ENCODE assay signal across 8 cellular contexts in the genomic region with DNA sequence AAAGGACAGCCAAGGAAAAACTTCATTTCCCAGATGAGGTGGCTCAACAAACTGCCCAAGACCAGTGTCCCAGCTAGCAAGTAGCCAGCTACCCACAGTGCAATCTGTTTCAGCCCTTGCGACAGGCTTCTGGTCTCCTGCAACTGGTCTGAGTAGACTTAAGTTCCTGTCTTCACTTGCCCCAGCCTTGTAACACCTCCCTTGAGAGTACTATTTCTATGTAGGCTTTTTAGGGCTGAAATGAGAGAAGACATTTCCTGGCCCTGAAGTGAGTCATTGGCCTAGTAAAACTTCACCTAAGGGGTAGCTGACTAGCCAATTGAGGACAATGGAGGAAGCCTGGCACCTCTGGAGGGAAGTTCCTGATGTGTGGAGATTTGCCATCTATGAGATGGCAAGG.
A peak's percentile ranks its signal among the peaks of the same experiment; 100 is the strongest.
DNase-seq lines count a peak whose midpoint lies in the region; ATAC-seq and TF ChIP-seq lines count a peak whose summit lies in the region.

No MANE protein-coding gene starts in this region.

- TF ChIP-seq CTCF in fibroblast of mammary gland (conservative IDR thresholded peaks at IDR 0.05; ENCODE audit: control insufficient read depth, insufficient read depth, low read depth, low read length) = no peak

- peak; percentile 99 for ATAC-seq in GM21619 (IDR thresholded peaks at IDR 0.05; ENCODE audit: unreplicated experiment)
- no peak for ATAC-seq in GM21526 (IDR thresholded peaks at IDR 0.05; ENCODE audit: low FRiP score, unreplicated experiment)

- H3K9me3 ChIP-seq in CD8-positive, alpha-beta memory T cell (ENCODE audit: low read length) = no peaks in the 10 kb centered on the region

- H3K27ac ChIP-seq in CD8-positive, alpha-beta memory T cell (ENCODE audit: low read depth, low read length) = no peak overlapping the region

- H3K27ac Mint-ChIP-seq in CD8-positive, alpha-beta memory T cell = no peak overlapping the region

- H3K4me3 Mint-ChIP-seq in CD8-positive, alpha-beta memory T cell = no peak overlapping the region

- no peaks in the 10 kb centered on the region for H3K4me1 ChIP-seq in CD8-positive, alpha-beta memory T cell (ENCODE audit: insufficient read depth, low read length)

- H3K4me3 ChIP-seq in fibroblast of mammary gland (ENCODE audit: control insufficient read depth, low read depth, low read length) = no peak overlapping the region
- no peak overlapping the region for H3K4me3 ChIP-seq in CD8-positive, alpha-beta memory T cell (ENCODE audit: low read length)

- CTCF ChIA-PET in CD8-positive, alpha-beta memory T cell (lab: Charles Lee) = no interaction called here

- no peaks in the 10 kb centered on the region for H3K36me3 ChIP-seq in CD8-positive, alpha-beta memory T cell (ENCODE audit: insufficient read depth, low read length)

- H3K27me3 Mint-ChIP-seq in CD8-positive, alpha-beta memory T cell = no peaks in the 10 kb centered on the region

- no peaks in the 10 kb centered on the region for H3K27me3 ChIP-seq in CD8-positive, alpha-beta memory T cell (ENCODE audit: insufficient read depth, low read length, poor library complexity, severe bottlenecking)

- H3K36me3 Mint-ChIP-seq in CD8-positive, alpha-beta memory T cell = peaks cover 3 to 18% (median 14%) of the 10 kb centered on the region in 3 donors

- POLR2A ChIA-PET in CD8-positive, alpha-beta memory T cell (lab: Charles Lee) = no interaction called here

- no peaks in the 10 kb centered on the region for H3K4me1 Mint-ChIP-seq in CD8-positive, alpha-beta memory T cell

- no peaks in the 10 kb centered on the region for H3K9me3 Mint-ChIP-seq in CD8-positive, alpha-beta memory T cell

- DNase-seq in EL (peak; percentile 51), HK-2 (ENCODE audit: unreplicated experiment) (peak; percentile 30), fibroblast of mammary gland (ENCODE audit: low read depth) (peak; percentile 78), kidney glomerular epithelial cell (lab: John Stamatoyannopoulos, UW) (no peak)
- DNase-seq in stimulated activated CD4-positive, alpha-beta T cell treated with anti-CD3 and anti-CD28 coated beads, Interleukin-15, amount 100 ng/mL, for 24 hours = no peak
- no peak for DNase-seq in CD8-positive, alpha-beta memory T cell

Comparison
In these comparisons a context has a peak if more than half of its experiments do, and no peak if none do; other contexts are left out.
1. DNase-seq: peak in EL (single experiment), HK-2 (single experiment) and fibroblast of mammary gland (single experiment); none in stimulated activated CD4-positive, alpha-beta T cell treated with anti-CD3 and anti-CD28 coated beads, Interleukin-15, amount 100 ng/mL, for 24 hours (single experiment), kidney glomerular epithelial cell (single experiment) and CD8-positive, alpha-beta memory T cell (0 of 5).